29 cellular contexts compared by ENCODE assay signal in the genomic region with DNA sequence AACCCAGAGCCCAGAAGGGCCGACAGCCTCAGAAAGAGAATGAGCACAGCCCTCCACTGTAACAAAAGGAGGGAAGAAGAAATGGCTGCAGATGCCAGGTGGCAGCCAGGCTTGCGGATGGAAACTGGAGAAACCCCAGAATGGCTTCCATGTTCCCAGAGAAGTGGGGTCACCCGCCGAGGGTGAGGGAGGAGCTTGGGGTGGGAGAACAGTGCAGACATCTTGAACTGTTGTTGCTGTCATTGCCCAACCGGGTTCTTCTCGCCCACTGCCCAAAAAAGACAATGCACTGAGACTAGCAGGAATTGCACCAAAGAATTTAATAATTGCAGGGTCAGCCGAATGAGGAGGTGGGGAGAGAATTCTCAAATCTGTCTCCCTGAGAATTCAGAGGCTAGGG.
"Had no signal": no experiment of that assay in that cellular context is flagged by ENCODE, and none has a peak within 500 bp of the region (broad histone marks: within the 10 kb centered on the region; RNA-seq: fewer than 3 reads in every experiment).

No MANE protein-coding gene starts in this region.

- H3K4me1 Mint-ChIP-seq: naive thymus-derived CD4-positive, alpha-beta T cell had no signal

- H3K4me3 Mint-ChIP-seq: naive thymus-derived CD4-positive, alpha-beta T cell; nephron progenitor cell; neural progenitor cell; stimulated activated naive B cell treated with anti-CD40 and anti-IgM and Interleukin-4, amounts not matched to agents 10 μg/mL and 1 μg/mL and 100 μg/mL, for 72 hours had no signal

- H3K9me3 Mint-ChIP-seq: nephron progenitor cell; neural progenitor cell; stimulated activated naive B cell treated with anti-CD40 and anti-IgM and Interleukin-4, amounts not matched to agents 10 μg/mL and 1 μg/mL and 100 μg/mL, for 72 hours had no signal

- H3K36me3 ChIP-seq: left lung, lower lobe of right lung, neural progenitor cell, neutrophil, ovary, right atrium auricular region, right lobe of liver, stomach, thyroid gland, upper lobe of right lung had no signal

- H3K4me3 ChIP-seq: left lung, lower lobe of right lung, mucosa of descending colon, neural progenitor cell, ovary, right atrium auricular region, right lobe of liver, smooth muscle cell, stomach, testis, thyroid gland, upper lobe of right lung had no signal

- H3K4me1 ChIP-seq: left lung, lower lobe of right lung, right atrium auricular region, right lobe of liver, testis, thyroid gland, upper lobe of right lung had no signal

- H3K9me3 ChIP-seq: left lung, lower lobe of right lung, mucosa of descending colon, neutrophil, ovary, right atrium auricular region, right lobe of liver, stomach, testis, thyroid gland, upper lobe of right lung had no signal

- DNase-seq: hippocampal formation; kidney; left colon; left lung; lower lobe of right lung; mammary epithelial cell; mesenchymal stem cell; midbrain; mucosa of descending colon; naive thymus-derived CD4-positive, alpha-beta T cell; nephron progenitor cell; occipital lobe; ovary; right lobe of liver; stimulated activated CD4-positive, alpha-beta T cell treated with anti-CD3 and anti-CD28 coated beads, Interleukin-12 subunit alpha, Interleukin-12 subunit beta, amount 100 ng/mL, for 4 hours; stimulated activated CD4-positive, alpha-beta T cell treated with anti-CD3 and anti-CD28 coated beads, Interleukin-15, amount 100 ng/mL, for 24 hours; stimulated activated CD4-positive, alpha-beta T cell treated with anti-CD3 and anti-CD28 coated beads, Interleukin-2, amount 100 ng/mL, for 24 hours; stimulated activated CD4-positive, alpha-beta T cell treated with anti-CD3 and anti-CD28 coated beads, Interleukin-4, amount 100 ng/mL, for 1 hour; stimulated activated naive B cell treated with anti-CD40 and anti-IgM and Interleukin-4, amounts not matched to agents 10 μg/mL and 1 μg/mL and 100 μg/mL, for 72 hours; stimulated activated naive CD8-positive, alpha-beta T cell treated with anti-CD3 and anti-CD28 coated beads, Interleukin-15, Interleukin-2, amounts not matched to agents 100 U/mL and 50 U/mL, for 24 hours; stomach; testis; thyroid gland; upper lobe of right lung had no signal

- H3K27ac ChIP-seq: left lung, lower lobe of right lung, neural progenitor cell, neutrophil, ovary, right atrium auricular region, right lobe of liver, stomach, testis, thyroid gland, upper lobe of right lung had no signal

- H3K36me3 Mint-ChIP-seq: naive thymus-derived CD4-positive, alpha-beta T cell; neural progenitor cell; stimulated activated naive B cell treated with anti-CD40 and anti-IgM and Interleukin-4, amounts not matched to agents 10 μg/mL and 1 μg/mL and 100 μg/mL, for 72 hours had no signal

- H3K27ac Mint-ChIP-seq: naive thymus-derived CD4-positive, alpha-beta T cell; nephron progenitor cell; progenitor cell of endocrine pancreas; stimulated activated naive B cell treated with anti-CD40 and anti-IgM and Interleukin-4, amounts not matched to agents 10 μg/mL and 1 μg/mL and 100 μg/mL, for 72 hours had no signal

- H3K27me3 ChIP-seq: neural progenitor cell, neutrophil, ovary, right atrium auricular region, right lobe of liver, stomach, testis, thyroid gland, upper lobe of right lung had no signal

- ATAC-seq: left colon; left lung; lower lobe of right lung; mucosa of descending colon; naive thymus-derived CD4-positive, alpha-beta T cell; right lobe of liver; stimulated activated naive B cell treated with anti-CD40 and anti-IgM and Interleukin-4, amounts not matched to agents 10 μg/mL and 1 μg/mL and 100 μg/mL, for 72 hours; stimulated activated naive CD8-positive, alpha-beta T cell treated with anti-CD3 and anti-CD28 coated beads, Interleukin-15, Interleukin-2, amounts not matched to agents 100 U/mL and 50 U/mL, for 24 hours; upper lobe of right lung had no signal
